Comparison of ENCODE assay signal across 21 cellular contexts in genomic region chr2:240365971-240366471, GRCh38.
"Had no signal": no experiment of that assay in that cellular context is flagged by ENCODE, and none has a peak within 500 bp of the region (broad histone marks: within the 10 kb centered on the region; RNA-seq: fewer than 3 reads in every experiment).

No MANE protein-coding gene starts in this region.

- H3K36me3 ChIP-seq: gastroesophageal sphincter, right lobe of liver, transverse colon had no signal

- H3K27ac ChIP-seq: coronary artery, dorsolateral prefrontal cortex, gastroesophageal sphincter, right lobe of liver, transverse colon had no signal

- H3K4me3 ChIP-seq: coronary artery, dorsolateral prefrontal cortex, gastroesophageal sphincter, right lobe of liver, transverse colon had no signal

- H3K9me3 ChIP-seq: right lobe of liver, transverse colon had no signal

- DNase-seq: activated CD4-positive, alpha-beta T cell treated with anti-CD3 and anti-CD28 coated beads, Interleukin-2, amount 50 U/mL, for 1 hour; activated CD8-positive, alpha-beta memory T cell treated with anti-CD3 and anti-CD28 coated beads, Interleukin-2, amount 10 ng/mL, durations not matched to agents 7 days and 5 days; activated CD8-positive, alpha-beta T cell treated with anti-CD3 and anti-CD28 coated beads for 36 hours; activated naive CD4-positive, alpha-beta T cell; activated T-cell treated with anti-CD3 and anti-CD28 coated beads, Interleukin-2, amount 50 U/mL, for 72 hours; dorsolateral prefrontal cortex; effector memory CD8-positive, alpha-beta T cell; erythroblast; midbrain; naive thymus-derived CD4-positive, alpha-beta T cell; occipital lobe; stimulated activated CD4-positive, alpha-beta T cell treated with anti-CD3 and anti-CD28 coated beads, Interleukin-2, amount 100 ng/mL, for 48 hours; stimulated activated naive CD4-positive, alpha-beta T cell treated with Interleukin-2 at 50 U/mL for 16 hours; T-helper 17 cell; T1000; transverse colon had no signal

- H3K27me3 ChIP-seq: dorsolateral prefrontal cortex, gastroesophageal sphincter, right lobe of liver, transverse colon had no signal

- ATAC-seq: activated CD8-positive, alpha-beta memory T cell treated with anti-CD3 and anti-CD28 coated beads, Interleukin-2, amount 10 ng/mL, durations not matched to agents 7 days and 5 days; activated CD8-positive, alpha-beta T cell treated with anti-CD3 and anti-CD28 coated beads for 36 hours; activated naive CD4-positive, alpha-beta T cell treated with anti-CD3 and anti-CD28 coated beads, Interleukin-2, amount 50 U/mL, for 72 hours; activated T-cell treated with anti-CD3 and anti-CD28 coated beads, Interleukin-2, amount 50 U/mL, for 72 hours; effector memory CD8-positive, alpha-beta T cell; gastroesophageal sphincter; naive thymus-derived CD4-positive, alpha-beta T cell; right lobe of liver; T-helper 17 cell; WTC11 had no signal
